1 cellular context compared by ENCODE assay signal in the genomic region with DNA sequence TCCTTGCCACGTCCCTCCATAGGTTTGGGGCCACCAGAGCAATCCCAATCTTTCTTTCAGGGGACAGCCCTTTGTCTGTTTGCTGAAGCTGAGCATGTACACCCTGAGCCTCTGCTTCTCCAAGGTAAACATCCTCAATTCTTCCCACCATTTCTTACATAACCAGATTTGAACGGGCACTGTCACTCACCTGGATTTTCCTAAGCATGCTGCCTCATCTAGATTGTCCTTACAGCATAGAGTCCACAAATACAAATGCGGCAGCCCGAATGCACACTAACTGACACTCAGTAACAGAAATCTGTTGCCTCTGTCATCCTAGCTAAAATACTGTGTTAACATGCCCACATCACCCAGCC.
TF ChIP-seq lines count a peak whose summit lies in the region.

No MANE protein-coding gene starts in this region.

TF ChIP-seq in H1, 55 proteins besides CTCF, POLR2A, EP300 and RAD21 (continued from another document):
- TF ChIP-seq BCL11A (IDR thresholded peaks at IDR 0.05; ENCODE audit: low read depth in 2 of 2, low read length in 2 of 2) (no peak), POLR2AphosphoS5 (IDR thresholded peaks at IDR 0.05; ENCODE audit: low read depth, low read length) (no peak), KDM5A (IDR thresholded peaks at IDR 0.05; ENCODE audit: low read length) (no peak), TBP (IDR thresholded peaks at IDR 0.05; ENCODE audit: low read depth, low read length) (no peak), RNF2 (IDR thresholded peaks at IDR 0.05; ENCODE audit: borderline replicate concordance, low read depth, low read length, missing control alignments, poor library complexity, severe bottlenecking) (no peak), JUN (IDR thresholded peaks at IDR 0.05; ENCODE audit: low read depth, low read length) (no peak), SP1 (IDR thresholded peaks at IDR 0.05; ENCODE audit: low read depth, low read length) (no peak), CBX8 (IDR thresholded peaks at IDR 0.05; ENCODE audit: borderline replicate concordance, low read depth, low read length) (no peak), CBX5 (IDR thresholded peaks at IDR 0.05; ENCODE audit: low read depth, low read length) (no peak), MAFK (IDR thresholded peaks at IDR 0.05; ENCODE audit: low read depth, low read length) (no peak)
